In genomic region chr11:104691129-104691528, GRCh38 we compare ENCODE assay signal across 31 cellular contexts.
"Had no signal": no experiment of that assay in that cellular context is flagged by ENCODE, and none has a peak within 500 bp of the region (broad histone marks: within the 10 kb centered on the region; RNA-seq: fewer than 3 reads in every experiment).

No MANE protein-coding gene starts in this region.

- H3K27me3 Mint-ChIP-seq: activated CD4-positive, alpha-beta memory T cell treated with anti-CD3 and anti-CD28 coated beads for 36 hours; activated CD4-positive, alpha-beta T cell treated with anti-CD3 and anti-CD28 coated beads, Interleukin-2, amount 10 ng/mL, durations not matched to agents 24 days and 14 days; activated naive CD8-positive, alpha-beta T cell treated with anti-CD3 and anti-CD28 coated beads for 36 hours had no signal

- H3K4me2 ChIP-seq: SK-N-SH had no signal

- ATAC-seq: activated T-cell treated with anti-CD3 and anti-CD28 coated beads, Interleukin-2, amount 50 U/mL, for 4 hours; Panc1 had no signal

- H3K27ac ChIP-seq: brain microvascular endothelial cell, SJSA1 had no signal

- FAIRE-seq: colon, TTC549 had no signal

- DNase-seq: activated CD4-positive, alpha-beta memory T cell treated with anti-CD3 and anti-CD28 coated beads for 36 hours; activated CD4-positive, alpha-beta T cell treated with anti-CD3 and anti-CD28 coated beads, Interleukin-2, amount 10 ng/mL, durations not matched to agents 24 days and 14 days; activated CD8-positive, alpha-beta memory T cell treated with anti-CD3 and anti-CD28 coated beads, Interleukin-2, amount 50 U/mL, for 4 hours; activated gamma-delta T cell treated with Interleukin-2 at 50 U/mL for 16 hours; activated naive CD4-positive, alpha-beta T cell treated with anti-CD3 and anti-CD28 coated beads for 36 hours; activated naive CD8-positive, alpha-beta T cell treated with anti-CD3 and anti-CD28 coated beads for 36 hours; activated T-cell treated with anti-CD3 and anti-CD28 coated beads for 4 hours; activated T-cell treated with anti-CD3 and anti-CD28 coated beads, Interleukin-2, amount 50 U/mL, for 4 hours; amniotic stem cell; aorta; brain microvascular endothelial cell; central memory CD4-positive, alpha-beta T cell; Karpas-422; NCI-H1048; NCI-H1105 treated with DMSO at 0.1 percent for 48 hours; NCI-H1436; NCI-H1694 treated with DMSO at 0.1 percent for 48 hours; NCI-H2029; NCI-H345; NCI-H524 treated with DMSO at 0.1 percent for 48 hours; OCI-M1; RPMI8226; SHP77 treated with DMSO at 0.1 percent for 48 hours; SK-N-SH had no signal

- H3K27me3 ChIP-seq: brain microvascular endothelial cell, SJSA1 had no signal

- H3K4me1 ChIP-seq: SJSA1 had no signal

- H3K36me3 ChIP-seq: brain microvascular endothelial cell, SJSA1 had no signal

- H3K9me3 ChIP-seq: SJSA1, SK-N-SH had no signal

- H3K27ac Mint-ChIP-seq: activated CD4-positive, alpha-beta memory T cell treated with anti-CD3 and anti-CD28 coated beads for 36 hours; activated CD4-positive, alpha-beta T cell treated with anti-CD3 and anti-CD28 coated beads, Interleukin-2, amount 10 ng/mL, durations not matched to agents 24 days and 14 days; activated naive CD4-positive, alpha-beta T cell treated with anti-CD3 and anti-CD28 coated beads for 36 hours; activated naive CD8-positive, alpha-beta T cell treated with anti-CD3 and anti-CD28 coated beads for 36 hours; activated T-helper 1 cell treated with anti-CD3 and anti-CD28 coated beads, Interleukin-12 subunit alpha, Interleukin-12 subunit beta, Interleukin-2, Interleukin-4 antibody, amounts not matched to agents 30 ng/mL and 10 ng/mL and 1 ng/mL, durations not matched to agents 14 hours and 24 hours and 36 hours; T-helper 1 cell treated with Interleukin-12 subunit alpha and Interleukin-12 subunit beta and Interleukin-4 antibody, amounts not matched to agents 30 μg/mL and 1 μg/mL, for 36 hours; T-helper 2 cell treated with Interferon-gamma antibody and Interleukin-4, amounts not matched to agents 5 μg/mL and 100 μg/mL, for 36 hours had no signal

- H3K9ac ChIP-seq: SK-N-SH had no signal

- H3K4me3 ChIP-seq: SJSA1 had no signal

- H3K4me3 Mint-ChIP-seq: activated CD4-positive, alpha-beta memory T cell treated with anti-CD3 and anti-CD28 coated beads for 36 hours; activated CD4-positive, alpha-beta T cell treated with anti-CD3 and anti-CD28 coated beads, Interleukin-2, amount 10 ng/mL, durations not matched to agents 24 days and 14 days; activated naive CD4-positive, alpha-beta T cell treated with anti-CD3 and anti-CD28 coated beads for 36 hours; activated naive CD8-positive, alpha-beta T cell treated with anti-CD3 and anti-CD28 coated beads for 36 hours; activated T-cell treated with anti-CD3 and anti-CD28 coated beads, Interleukin-2, amount 50 U/mL, for 4 hours; activated T-helper 1 cell treated with anti-CD3 and anti-CD28 coated beads, Interleukin-12 subunit alpha, Interleukin-12 subunit beta, Interleukin-2, Interleukin-4 antibody, amounts not matched to agents 30 ng/mL and 10 ng/mL and 1 ng/mL, durations not matched to agents 14 hours and 24 hours and 36 hours; T-helper 1 cell treated with Interleukin-12 subunit alpha and Interleukin-12 subunit beta and Interleukin-4 antibody, amounts not matched to agents 30 μg/mL and 1 μg/mL, for 36 hours; T-helper 2 cell treated with Interferon-gamma antibody and Interleukin-4, amounts not matched to agents 5 μg/mL and 100 μg/mL, for 36 hours had no signal
